Comparison of ENCODE assay signal across 18 cellular contexts in genomic region chr22:27129266-27129665, GRCh38.
DNase-seq lines count a peak whose midpoint lies in the region; ATAC-seq and TF ChIP-seq lines count a peak whose summit lies in the region.
"Had no signal": no experiment of that assay in that cellular context is flagged by ENCODE, and none has a peak within 500 bp of the region (broad histone marks: within the 10 kb centered on the region; RNA-seq: fewer than 3 reads in every experiment).

No MANE protein-coding gene starts in this region.

- H3K9me3 Mint-ChIP-seq in chondrocyte (ENCODE audit: low read depth) (no peaks in the 10 kb centered on the region), nephron (no peaks in the 10 kb centered on the region)

- TF ChIP-seq POLR2A in lower leg skin (IDR thresholded peaks at IDR 0.05): no peak

- no peaks in the 10 kb centered on the region for H3K4me1 ChIP-seq in mucosa of descending colon (ENCODE audit: low read depth)

- TF ChIP-seq CTCF in chondrocyte (IDR thresholded peaks at IDR 0.05) (no peak), nephron (IDR thresholded peaks at IDR 0.05; ENCODE audit: unreplicated experiment in 3 of 3) (no peak), lower leg skin (IDR thresholded peaks at IDR 0.05) (no peak), mucosa of descending colon (IDR thresholded peaks at IDR 0.05) (no peak)

- H3K4me3 ChIP-seq in lower leg skin (ENCODE audit: low read depth, poor library complexity, severe bottlenecking) (no peak overlapping the region), mucosa of descending colon (no peak overlapping the region)
- H3K4me3 ChIP-seq: heart left ventricle, left ventricle myocardium inferior, suprapubic skin had no signal

- H3K36me3 Mint-ChIP-seq in chondrocyte (ENCODE audit: low read depth): no peaks in the 10 kb centered on the region
- H3K36me3 Mint-ChIP-seq in nephron (ENCODE audit: low read depth): no peaks in the 10 kb centered on the region

- ATAC-seq in HG03460 (IDR thresholded peaks at IDR 0.05; ENCODE audit: unreplicated experiment): no peak
- ATAC-seq in mucosa of descending colon: no peak
- ATAC-seq in HG03135 (IDR thresholded peaks at IDR 0.05; ENCODE audit: unreplicated experiment): no peak
- ATAC-seq: activated CD4-positive, CD25-positive, alpha-beta regulatory T cell treated with anti-CD3 and anti-CD28 coated beads, Interleukin-2, amount 50 U/mL, for 24 hours had no signal

- peaks cover 67% of the 10 kb centered on the region for H3K4me1 Mint-ChIP-seq in chondrocyte (ENCODE audit: low read depth)
- peaks cover 50% of the 10 kb centered on the region for H3K4me1 Mint-ChIP-seq in nephron
- H3K4me1 Mint-ChIP-seq: IgD-negative memory B cell had no signal

- DNase-seq in GM03348 (ENCODE audit: low spot score): peak; percentile 60
- DNase-seq in NOMO-1 treated with dmso at 0.1 percent for 144 hours (lab: John Stamatoyannopoulos, UW; ENCODE audit: unreplicated experiment): peak; percentile 47
- DNase-seq in chondrocyte (ENCODE audit: low spot score): no peak
- no peak for DNase-seq in lower leg skin (ENCODE audit: low spot score in 2 of 2)
- DNase-seq in mucosa of descending colon: no peak
- DNase-seq: activated T-cell treated with anti-CD3 and anti-CD28 coated beads, Interleukin-2, amount 50 U/mL, for 1 hour; amniotic stem cell; effector CD4-positive, alpha-beta T cell; heart left ventricle; left ventricle myocardium inferior; NCI-H1694 treated with DMSO at 0.1 percent for 48 hours; NCI-H69 had no signal

- H3K27me3 Mint-ChIP-seq in chondrocyte (ENCODE audit: low read depth) (no peaks in the 10 kb centered on the region), nephron (ENCODE audit: low read depth) (peaks cover 28% of the 10 kb centered on the region)

- H3K9me3 ChIP-seq in mucosa of descending colon: no peaks in the 10 kb centered on the region
- H3K9me3 ChIP-seq: heart left ventricle, left ventricle myocardium inferior, suprapubic skin had no signal

- WGBS in lower leg skin, 2 donors: 71 to 86% methylated on average over 2 of the region's 2 CpGs

- peak overlapping the region; percentile 43 for H3K27ac Mint-ChIP-seq in chondrocyte (ENCODE audit: unreplicated experiment)
- H3K27ac Mint-ChIP-seq in nephron: peak overlapping the region in 2 of 3 experiments; percentile 32 to 39
- H3K27ac Mint-ChIP-seq: IgD-negative memory B cell had no signal

- H3K4me3 Mint-ChIP-seq in chondrocyte (ENCODE audit: unreplicated experiment) (no peak overlapping the region), nephron (no peak overlapping the region)
- H3K4me3 Mint-ChIP-seq: IgD-negative memory B cell had no signal

- H3K36me3 ChIP-seq in mucosa of descending colon (ENCODE audit: low read depth): no peaks in the 10 kb centered on the region
- H3K36me3 ChIP-seq: heart left ventricle, left ventricle myocardium inferior, suprapubic skin had no signal

- intact Hi-C loops in lower leg skin (cut with DNase I; ENCODE audit: low total_unique reads): no loop called here
- intact Hi-C loops in mucosa of descending colon (cut with DNase I, micrococcal nuclease): no loop called here

Comparison
In these comparisons a context has a peak if more than half of its experiments do, and no peak if none do; other contexts are left out.
1. DNase-seq: peak in GM03348 (single experiment) and NOMO-1 treated with dmso at 0.1 percent for 144 hours (single experiment); none in chondrocyte (single experiment), lower leg skin (0 of 2) and mucosa of descending colon (0 of 3).